In genomic region chr2:234308814-234309195, GRCh38 we compare ENCODE assay signal across 8 cellular contexts.
DNase-seq lines count a peak whose midpoint lies in the region; ATAC-seq and TF ChIP-seq lines count a peak whose summit lies in the region.

No MANE protein-coding gene starts in this region.

- TF ChIP-seq CTCF in AG04449 (IDR thresholded peaks at IDR 0.05; ENCODE audit: insufficient read depth, low read length, missing control alignments) (no peak), heart left ventricle (IDR thresholded peaks at IDR 0.05) (no peak)

- 66 to 74% (median 68%) methylated on average over 6 of the region's 6 CpGs for WGBS in heart left ventricle, 4 donors

- peaks cover 0 to 23% (median 0%) of the 10 kb centered on the region in 12 donors for H3K4me1 ChIP-seq in heart left ventricle

- CTCF ChIA-PET in AG04449 (lab: Yijun Ruan, JAX), result interaction anchor here (1.0 kb wide), 1 partner anchor 11 kb away, joined by 5 read pairs; no protein-coding TSS in a partner anchor

- intact Hi-C loops in heart left ventricle (cut with DNase I), result no loop called here

- ATAC-seq in GM19438 (IDR thresholded peaks at IDR 0.05; ENCODE audit: low read depth, unreplicated experiment) (peak; percentile 72), HG03558 (IDR thresholded peaks at IDR 0.05; ENCODE audit: extremely low read depth, unreplicated experiment) (peak; percentile 77), heart left ventricle (peak; percentile 51 to 80 (median 68))

- peak; percentile 56 for DNase-seq in AG04449 (ENCODE audit: low read depth, low spot score)
- peak; percentile 70 for DNase-seq in activated CD8-positive, alpha-beta memory T cell treated with anti-CD3 and anti-CD28 coated beads, Interleukin-2, amount 50 U/mL, for 1 hour (ENCODE audit: extremely low read depth)
- DNase-seq in heart left ventricle, result peak in 2 of 5 donors; percentile 31 to 38
- DNase-seq in stimulated activated CD8-positive, alpha-beta memory T cell treated with anti-CD3 and anti-CD28 coated beads, Interleukin-15, amount 100 ng/mL, for 4 hours (ENCODE audit: low read depth in 2 of 2), result peak; percentile 36 to 70
- DNase-seq in NCI-H748 treated with DMSO at 0.1 percent for 48 hours (lab: John Stamatoyannopoulos, UW), result no peak
- no peak for DNase-seq in NCI-H2196 treated with DMSO at 0.1 percent for 48 hours (lab: John Stamatoyannopoulos, UW; ENCODE audit: unreplicated experiment)

- H3K4me3 ChIP-seq in AG04449 (ENCODE audit: low read depth, low read length) (no peak overlapping the region), heart left ventricle (no peak overlapping the region)

- H3K36me3 ChIP-seq in heart left ventricle, result no peaks in the 10 kb centered on the region

- no peaks in the 10 kb centered on the region for H3K9me3 ChIP-seq in heart left ventricle

- no peak for TF ChIP-seq POLR2A in heart left ventricle (IDR thresholded peaks at IDR 0.05)

- H3K27ac ChIP-seq in heart left ventricle, result peak overlapping the region in 4 of 12 donors; percentile 5 to 89 (median 30)

- peaks cover 0 to 8% (median 0%) of the 10 kb centered on the region in 9 donors for H3K27me3 ChIP-seq in heart left ventricle

- POLR2A ChIA-PET in AG04449 (lab: Yijun Ruan, JAX), result no interaction called here

Comparison
In these comparisons a context has a peak if more than half of its experiments do, and no peak if none do; other contexts are left out.
1. DNase-seq: peak in AG04449 (single experiment), activated CD8-positive, alpha-beta memory T cell treated with anti-CD3 and anti-CD28 coated beads, Interleukin-2, amount 50 U/mL, for 1 hour (single experiment) and stimulated activated CD8-positive, alpha-beta memory T cell treated with anti-CD3 and anti-CD28 coated beads, Interleukin-15, amount 100 ng/mL, for 4 hours (2 of 2); none in NCI-H748 treated with DMSO at 0.1 percent for 48 hours (single experiment) and NCI-H2196 treated with DMSO at 0.1 percent for 48 hours (single experiment).
2. Peak in every context shown above with its lines, with median percentiles within 50 percentile points of each other: ATAC-seq.